Comparison of ENCODE assay signal across 8 cellular contexts in the genomic region with DNA sequence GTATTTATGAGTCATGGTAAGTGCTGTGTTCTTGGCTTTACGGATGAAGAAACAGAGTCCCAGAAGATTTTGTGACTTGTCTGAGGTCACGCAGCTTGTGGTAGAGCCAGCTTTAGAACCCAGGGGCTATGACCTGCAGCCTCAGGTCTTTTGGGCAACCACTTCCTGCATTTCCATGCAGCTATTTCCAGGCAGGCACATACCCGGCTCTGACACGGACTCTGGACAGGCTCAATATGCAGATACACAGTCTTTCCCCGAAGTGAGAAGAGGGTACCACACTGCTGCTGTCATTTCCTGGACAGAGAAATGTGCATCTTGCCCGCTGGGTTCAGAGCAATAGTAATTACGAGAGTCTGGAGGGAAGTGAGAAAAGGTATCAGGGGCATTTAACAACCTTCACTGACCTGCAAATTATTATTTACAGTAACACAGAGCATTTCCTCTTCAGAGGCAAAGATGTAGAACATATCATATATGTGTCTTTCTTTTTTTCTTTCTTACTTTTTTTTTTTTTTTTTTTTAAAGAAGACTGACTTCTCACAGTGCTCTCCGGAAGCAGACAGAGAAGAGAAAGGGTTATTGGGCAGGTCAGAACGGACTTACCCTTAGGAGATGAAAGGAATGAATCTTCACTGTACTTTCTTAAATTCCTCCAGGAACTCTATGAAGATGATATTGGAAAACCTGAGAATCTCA.
DNase-seq lines count a peak whose midpoint lies in the region; ATAC-seq and TF ChIP-seq lines count a peak whose summit lies in the region.
"Had no signal": no experiment of that assay in that cellular context is flagged by ENCODE, and none has a peak within 500 bp of the region (broad histone marks: within the 10 kb centered on the region; RNA-seq: fewer than 3 reads in every experiment).

No MANE protein-coding gene starts in this region.

- H3K4me3 ChIP-seq in OCI-LY7 (ENCODE audit: low read depth, low read length, poor library complexity, severe bottlenecking) (no peak overlapping the region), sigmoid colon (no peak overlapping the region), left lung (no peak overlapping the region)
- H3K4me3 ChIP-seq: thoracic aorta had no signal

- peak overlapping the region; percentile 44 to 57 for H3K27ac Mint-ChIP-seq in effector memory CD8-positive, alpha-beta T cell

- H3K36me3 ChIP-seq in OCI-LY7 (ENCODE audit: insufficient read depth, low read length) (no peaks in the 10 kb centered on the region), sigmoid colon (no peaks in the 10 kb centered on the region), left lung (no peaks in the 10 kb centered on the region)
- H3K36me3 ChIP-seq: thoracic aorta had no signal

- DNase-seq in OCI-LY7 (ENCODE audit: low spot score) = peak; percentile 16
- DNase-seq in effector memory CD8-positive, alpha-beta T cell = peak; percentile 1 to 15 (median 1)
- DNase-seq in iPS-NIHi7 (ENCODE audit: extremely low spot score) = no peak
- DNase-seq in sigmoid colon = no peak
- no peak for DNase-seq in left lung

- no peak overlapping the region for H2AFZ ChIP-seq in OCI-LY7 (ENCODE audit: low read length)

- no TSS peak for BruUV-seq in OCI-LY7 (replicated peaks; lab: Mats Ljungman, UMichigan)

- 31 to 50% methylated on average over 9 of the region's 9 CpGs for WGBS in sigmoid colon, 2 donors

- H4K20me1 ChIP-seq in OCI-LY7 (ENCODE audit: insufficient read depth, low read length) = no peaks in the 10 kb centered on the region

- H3K4me3 Mint-ChIP-seq in effector memory CD8-positive, alpha-beta T cell = peak overlapping the region; percentile 68 to 74

- no peak for TF ChIP-seq POLR2A in sigmoid colon (IDR thresholded peaks at IDR 0.05)

- POLR2A ChIA-PET in OCI-LY7 (lab: Charles Lee) = interaction anchor here (0.6 kb wide), 1 partner anchor 12 kb away, joined by 3 read pairs; no protein-coding TSS in a partner anchor

- H3K27ac ChIP-seq in OCI-LY7 (ENCODE audit: low read depth, low read length, poor library complexity, severe bottlenecking) (no peak overlapping the region), sigmoid colon (no peak overlapping the region), left lung (no peak overlapping the region)
- H3K27ac ChIP-seq: thoracic aorta had no signal

- no peak for TF ChIP-seq EP300 in sigmoid colon (IDR thresholded peaks at IDR 0.05)

- H3K79me2 ChIP-seq in OCI-LY7 (ENCODE audit: insufficient read depth, low read depth, low read length) = no peaks in the 10 kb centered on the region

- CTCF ChIA-PET in OCI-LY7 (lab: Charles Lee; ENCODE audit: unreplicated experiment) = interaction anchor here (0.6 kb wide), 1 partner anchor 606 kb away, joined by 3 read pairs; no protein-coding TSS in a partner anchor

- H3K27me3 Mint-ChIP-seq in effector memory CD8-positive, alpha-beta T cell = peaks cover 7 to 8% of the 10 kb centered on the region in 2 donors

- no peak for TF ChIP-seq CTCF in OCI-LY7 (conservative IDR thresholded peaks at IDR 0.05; ENCODE audit: low read length)
- no peak for TF ChIP-seq CTCF in sigmoid colon (IDR thresholded peaks at IDR 0.05)
- no peak for TF ChIP-seq CTCF in left lung (IDR thresholded peaks at IDR 0.05)

- ATAC-seq in GM18907 (IDR thresholded peaks at IDR 0.05; ENCODE audit: unreplicated experiment) = peak; percentile 97
- peak; percentile 90 for ATAC-seq in HG02840 (IDR thresholded peaks at IDR 0.05; ENCODE audit: low FRiP score, unreplicated experiment)
- peak; percentile 77 for ATAC-seq in effector memory CD8-positive, alpha-beta T cell (replicated peaks)
- no peak for ATAC-seq in left lung

- intact Hi-C loops in OCI-LY7 (cut with micrococcal nuclease; ENCODE audit: unreplicated experiment) = no loop called here
- intact Hi-C loops in sigmoid colon (cut with DNase I) = no loop called here
- intact Hi-C loops in left lung (cut with DNase I) = no loop called here

- H3K36me3 Mint-ChIP-seq in effector memory CD8-positive, alpha-beta T cell (ENCODE audit: insufficient read depth) = no peaks in the 10 kb centered on the region

- no peaks in the 10 kb centered on the region for H3K9me3 Mint-ChIP-seq in effector memory CD8-positive, alpha-beta T cell

- H3K9me3 ChIP-seq in OCI-LY7 (ENCODE audit: low read length) (no peaks in the 10 kb centered on the region), sigmoid colon (no peaks in the 10 kb centered on the region), left lung (no peaks in the 10 kb centered on the region)
- H3K9me3 ChIP-seq: thoracic aorta had no signal

- H3K4me1 Mint-ChIP-seq in effector memory CD8-positive, alpha-beta T cell (ENCODE audit: low read depth in 2 of 2) = peaks cover 9 to 16% of the 10 kb centered on the region in 2 donors

- H3K4me2 ChIP-seq in OCI-LY7 (ENCODE audit: low read length) = no peak overlapping the region

- no peaks in the 10 kb centered on the region for H3K4me1 ChIP-seq in OCI-LY7 (ENCODE audit: insufficient read depth, low read length, poor library complexity, severe bottlenecking)
- H3K4me1 ChIP-seq in sigmoid colon = no peaks in the 10 kb centered on the region
- no peaks in the 10 kb centered on the region for H3K4me1 ChIP-seq in left lung

- no peaks in the 10 kb centered on the region for H3K9me2 ChIP-seq in OCI-LY7 (ENCODE audit: insufficient read depth, low read length)

- H3K27me3 ChIP-seq in sigmoid colon = no peaks in the 10 kb centered on the region
- no peaks in the 10 kb centered on the region for H3K27me3 ChIP-seq in left lung

Comparison
In these comparisons a context has a peak if more than half of its experiments do, and no peak if none do; other contexts are left out.
1. DNase-seq: peak in OCI-LY7 (single experiment) and effector memory CD8-positive, alpha-beta T cell (3 of 3); none in iPS-NIHi7 (single experiment), sigmoid colon (single experiment) and left lung (0 of 2).